Comparison of ENCODE assay signal across 22 cellular contexts in genomic region chr20:45965169-45966002, GRCh38. TPM values are rescaled to one million over a fixed set of nuclear protein-coding genes. Genes with fewer than 3 reads are reported as not detected.
DNase-seq lines count a peak whose midpoint lies in the region; ATAC-seq, FAIRE-seq and TF ChIP-seq lines count a peak whose summit lies in the region.
"Had no signal": no experiment of that assay in that cellular context is flagged by ENCODE, and none has a peak within 500 bp of the region (broad histone marks: within the 10 kb centered on the region; RNA-seq: fewer than 3 reads in every experiment).

No MANE protein-coding gene starts in this region.

- DNase-seq in activated naive CD8-positive, alpha-beta T cell treated with anti-CD3 and anti-CD28 coated beads, Interleukin-2, amount 50 U/mL, for 24 hours = no peak
- DNase-seq in endothelial cell (ENCODE audit: low spot score) (no peak), urothelium cell line (ENCODE audit: low spot score) (no peak), iPS-NIHi11 (ENCODE audit: low spot score) (no peak), type B pancreatic cell (ENCODE audit: extremely low spot score, unreplicated experiment) (no peak)
- no peak for DNase-seq in stimulated activated naive B cell treated with anti-CD40 and anti-IgM and Interleukin-4, amounts not matched to agents 10 μg/mL and 1 μg/mL and 100 μg/mL, for 72 hours
- DNase-seq: activated CD4-positive, alpha-beta T cell treated with anti-CD3 and anti-CD28 coated beads, Interleukin-2, amount 10 ng/mL, durations not matched to agents 7 days and 5 days; activated T-cell treated with anti-CD3 and anti-CD28 coated beads, Interleukin-2, amount 50 U/mL, for 48 hours; caudate nucleus; effector CD4-positive, alpha-beta T cell; EL; mesendoderm; NCI-H1930; NCI-H510A; SHP77 treated with DMSO at 0.1 percent for 48 hours; substantia nigra had no signal

- ATAC-seq in activated naive CD8-positive, alpha-beta T cell treated with anti-CD3 and anti-CD28 coated beads, Interleukin-2, amount 50 U/mL, for 24 hours = no peak
- peak; percentile 47 to 80 for ATAC-seq in stimulated activated naive B cell treated with anti-CD40 and anti-IgM and Interleukin-4, amounts not matched to agents 10 μg/mL and 1 μg/mL and 100 μg/mL, for 72 hours (replicated peaks)
- ATAC-seq: heart left ventricle had no signal

- H3K27me3 Mint-ChIP-seq in activated naive CD8-positive, alpha-beta T cell = no peaks in the 10 kb centered on the region
- H3K27me3 Mint-ChIP-seq in activated naive CD8-positive, alpha-beta T cell treated with anti-CD3 and anti-CD28 coated beads, Interleukin-2, amount 50 U/mL, for 24 hours = no peaks in the 10 kb centered on the region
- no peaks in the 10 kb centered on the region for H3K27me3 Mint-ChIP-seq in IgD-negative memory B cell
- H3K27me3 Mint-ChIP-seq in endothelial cell (ENCODE audit: unreplicated experiment) = no peaks in the 10 kb centered on the region
- no peaks in the 10 kb centered on the region for H3K27me3 Mint-ChIP-seq in stimulated activated naive B cell treated with anti-CD40 and anti-IgM and Interleukin-4, amounts not matched to agents 10 μg/mL and 1 μg/mL and 100 μg/mL, for 72 hours
- H3K27me3 Mint-ChIP-seq in type B pancreatic cell = no peaks in the 10 kb centered on the region
- H3K27me3 Mint-ChIP-seq: activated CD4-positive, alpha-beta T cell treated with anti-CD3 and anti-CD28 coated beads, Interleukin-2, amount 10 ng/mL, durations not matched to agents 7 days and 5 days had no signal

- H3K4me3 Mint-ChIP-seq in activated naive CD8-positive, alpha-beta T cell = no peak overlapping the region
- H3K4me3 Mint-ChIP-seq in activated naive CD8-positive, alpha-beta T cell treated with anti-CD3 and anti-CD28 coated beads, Interleukin-2, amount 50 U/mL, for 24 hours = no peak overlapping the region
- H3K4me3 Mint-ChIP-seq in IgD-negative memory B cell (peak overlapping the region in 2 of 4 donors; percentile 39 to 77), endothelial cell (ENCODE audit: unreplicated experiment) (peak overlapping the region; percentile 56), type B pancreatic cell (no peak overlapping the region)
- H3K4me3 Mint-ChIP-seq in stimulated activated naive B cell treated with anti-CD40 and anti-IgM and Interleukin-4, amounts not matched to agents 10 μg/mL and 1 μg/mL and 100 μg/mL, for 72 hours = no peak overlapping the region
- H3K4me3 Mint-ChIP-seq: activated CD4-positive, alpha-beta T cell treated with anti-CD3 and anti-CD28 coated beads, Interleukin-2, amount 10 ng/mL, durations not matched to agents 7 days and 5 days; neural progenitor cell; T-helper 2 cell treated with Interferon-gamma antibody and Interleukin-4, amounts not matched to agents 5 μg/mL and 100 μg/mL, for 36 hours had no signal

- no peak for TF ChIP-seq CTCF in endothelial cell (IDR thresholded peaks at IDR 0.05; ENCODE audit: unreplicated experiment)
- TF ChIP-seq CTCF in type B pancreatic cell (conservative IDR thresholded peaks at IDR 0.05) = no peak

- H3K4me1 Mint-ChIP-seq in activated naive CD8-positive, alpha-beta T cell (ENCODE audit: low read depth) = peaks cover 10% of the 10 kb centered on the region
- H3K4me1 Mint-ChIP-seq in activated naive CD8-positive, alpha-beta T cell treated with anti-CD3 and anti-CD28 coated beads, Interleukin-2, amount 50 U/mL, for 24 hours = peaks cover 15% of the 10 kb centered on the region
- H3K4me1 Mint-ChIP-seq in IgD-negative memory B cell = peaks cover 12 to 26% (median 24%) of the 10 kb centered on the region in 3 donors
- peaks cover 6% of the 10 kb centered on the region for H3K4me1 Mint-ChIP-seq in endothelial cell (ENCODE audit: unreplicated experiment)
- H3K4me1 Mint-ChIP-seq in stimulated activated naive B cell treated with anti-CD40 and anti-IgM and Interleukin-4, amounts not matched to agents 10 μg/mL and 1 μg/mL and 100 μg/mL, for 72 hours = peaks cover 20 to 25% of the 10 kb centered on the region in 2 donors
- H3K4me1 Mint-ChIP-seq in type B pancreatic cell (ENCODE audit: unreplicated experiment) = peaks cover 7% of the 10 kb centered on the region

- peak overlapping the region; percentile 22 for H3K27ac Mint-ChIP-seq in activated naive CD8-positive, alpha-beta T cell
- H3K27ac Mint-ChIP-seq in activated naive CD8-positive, alpha-beta T cell treated with anti-CD3 and anti-CD28 coated beads, Interleukin-2, amount 50 U/mL, for 24 hours = no peak overlapping the region
- H3K27ac Mint-ChIP-seq in IgD-negative memory B cell (peak overlapping the region in 2 of 3 donors; percentile 83), endothelial cell (ENCODE audit: unreplicated experiment) (no peak overlapping the region), type B pancreatic cell (no peak overlapping the region)
- peak overlapping the region; percentile 89 for H3K27ac Mint-ChIP-seq in stimulated activated naive B cell treated with anti-CD40 and anti-IgM and Interleukin-4, amounts not matched to agents 10 μg/mL and 1 μg/mL and 100 μg/mL, for 72 hours
- H3K27ac Mint-ChIP-seq: activated CD4-positive, alpha-beta T cell treated with anti-CD3 and anti-CD28 coated beads, Interleukin-2, amount 10 ng/mL, durations not matched to agents 7 days and 5 days; neural progenitor cell; T-helper 2 cell treated with Interferon-gamma antibody and Interleukin-4, amounts not matched to agents 5 μg/mL and 100 μg/mL, for 36 hours had no signal

- H3K9me3 Mint-ChIP-seq in activated naive CD8-positive, alpha-beta T cell (ENCODE audit: low read depth) = no peaks in the 10 kb centered on the region
- no peaks in the 10 kb centered on the region for H3K9me3 Mint-ChIP-seq in activated naive CD8-positive, alpha-beta T cell treated with anti-CD3 and anti-CD28 coated beads, Interleukin-2, amount 50 U/mL, for 24 hours
- H3K9me3 Mint-ChIP-seq in IgD-negative memory B cell (no peaks in the 10 kb centered on the region), endothelial cell (ENCODE audit: unreplicated experiment) (no peaks in the 10 kb centered on the region), type B pancreatic cell (no peaks in the 10 kb centered on the region)
- H3K9me3 Mint-ChIP-seq in stimulated activated naive B cell treated with anti-CD40 and anti-IgM and Interleukin-4, amounts not matched to agents 10 μg/mL and 1 μg/mL and 100 μg/mL, for 72 hours = no peaks in the 10 kb centered on the region
- H3K9me3 Mint-ChIP-seq: activated CD4-positive, alpha-beta T cell treated with anti-CD3 and anti-CD28 coated beads, Interleukin-2, amount 10 ng/mL, durations not matched to agents 7 days and 5 days; neural progenitor cell; T-helper 2 cell treated with Interferon-gamma antibody and Interleukin-4, amounts not matched to agents 5 μg/mL and 100 μg/mL, for 36 hours had no signal

- peaks cover 2% of the 10 kb centered on the region for H3K36me3 Mint-ChIP-seq in activated naive CD8-positive, alpha-beta T cell
- H3K36me3 Mint-ChIP-seq in activated naive CD8-positive, alpha-beta T cell treated with anti-CD3 and anti-CD28 coated beads, Interleukin-2, amount 50 U/mL, for 24 hours (ENCODE audit: low read depth) = peaks cover 43% of the 10 kb centered on the region
- peaks cover 7% of the 10 kb centered on the region for H3K36me3 Mint-ChIP-seq in IgD-negative memory B cell
- peaks cover 35% of the 10 kb centered on the region for H3K36me3 Mint-ChIP-seq in endothelial cell (ENCODE audit: low read depth, unreplicated experiment)
- H3K36me3 Mint-ChIP-seq in stimulated activated naive B cell treated with anti-CD40 and anti-IgM and Interleukin-4, amounts not matched to agents 10 μg/mL and 1 μg/mL and 100 μg/mL, for 72 hours = peaks cover 37 to 56% of the 10 kb centered on the region in 2 donors
- no peaks in the 10 kb centered on the region for H3K36me3 Mint-ChIP-seq in type B pancreatic cell

- FAIRE-seq in urothelium cell line (lab: Jason Lieb, UNC) = no peak

RNA-seq across cellular contexts. Expression of gene ZNF335, which starts 6.6 kb away (rescaled TPM):
- polyA plus RNA-seq in IgD-negative memory B cell = 15.1 TPM
- total RNA-seq in endothelial cell (ENCODE audit: unreplicated experiment) (22.9 TPM), type B pancreatic cell (ENCODE audit: low replicate concordance) (19.9 and 23.6 TPM in 2 replicates)

RNA-seq across cellular contexts. Expression of gene PCIF1, which starts 30.9 kb away (rescaled TPM):
- polyA plus RNA-seq in IgD-negative memory B cell = 98.9 TPM
- total RNA-seq in endothelial cell (ENCODE audit: unreplicated experiment) (34.8 TPM), type B pancreatic cell (ENCODE audit: low replicate concordance) (35.0 and 37.6 TPM in 2 replicates)

RNA-seq across cellular contexts. Expression of gene MMP9, which starts 43.3 kb away (rescaled TPM):
- not detected for polyA plus RNA-seq in IgD-negative memory B cell
- total RNA-seq in endothelial cell (ENCODE audit: unreplicated experiment) = 9.7 TPM
- 0.53 TPM in 1 of 2 replicates, not detected in the other for total RNA-seq in type B pancreatic cell (ENCODE audit: low replicate concordance)
- total RNA-seq: activated CD4-positive, alpha-beta T cell treated with anti-CD3 and anti-CD28 coated beads, Interleukin-2, amount 10 ng/mL, durations not matched to agents 7 days and 5 days; fibroblast of lung had no signal
- polyA plus RNA-seq: fibroblast of lung had no signal

RNA-seq across cellular contexts. Expression of gene PLTP, which starts 53.4 kb away (rescaled TPM):
- 1.3 TPM for polyA plus RNA-seq in IgD-negative memory B cell
- total RNA-seq in endothelial cell (ENCODE audit: unreplicated experiment) (41.3 TPM), type B pancreatic cell (ENCODE audit: low replicate concordance) (40.7 and 96.5 TPM in 2 replicates)

Comparison
In these comparisons a context has a peak if more than half of its experiments do, and no peak if none do; other contexts are left out.
1. H3K27ac Mint-ChIP-seq: peak in activated naive CD8-positive, alpha-beta T cell (single experiment), IgD-negative memory B cell (2 of 3) and stimulated activated naive B cell treated with anti-CD40 and anti-IgM and Interleukin-4, amounts not matched to agents 10 μg/mL and 1 μg/mL and 100 μg/mL, for 72 hours (single experiment); none in activated naive CD8-positive, alpha-beta T cell treated with anti-CD3 and anti-CD28 coated beads, Interleukin-2, amount 50 U/mL, for 24 hours (single experiment), endothelial cell (single experiment) and type B pancreatic cell (single experiment).